Comparison of ENCODE assay signal across 24 cellular contexts in genomic region chrX:43953218-43953617, GRCh38. TPM values are rescaled to one million over a fixed set of nuclear protein-coding genes. Genes with fewer than 3 reads are reported as not detected.
DNase-seq lines count a peak whose midpoint lies in the region; ATAC-seq and TF ChIP-seq lines count a peak whose summit lies in the region.
"Had no signal": no experiment of that assay in that cellular context is flagged by ENCODE, and none has a peak within 500 bp of the region (broad histone marks: within the 10 kb centered on the region; RNA-seq: fewer than 3 reads in every experiment).

No MANE protein-coding gene starts in this region.

- no peaks in the 10 kb centered on the region for H3K27me3 ChIP-seq in left ventricle myocardium inferior (ENCODE audit: low read depth)

- no peaks in the 10 kb centered on the region for H3K4me1 ChIP-seq in left ventricle myocardium inferior

- H3K9me3 ChIP-seq in left ventricle myocardium inferior (replicated peaks): no peaks in the 10 kb centered on the region

- no peak for TF ChIP-seq CTCF in epithelial cell of esophagus (IDR thresholded peaks at IDR 0.05; ENCODE audit: insufficient read depth, low read depth, low read length, missing control alignments)
- TF ChIP-seq CTCF in coronary artery (IDR thresholded peaks at IDR 0.05): no peak
- no peak for TF ChIP-seq CTCF in left ventricle myocardium inferior (IDR thresholded peaks at IDR 0.05; ENCODE audit: borderline replicate concordance)

- H3K27ac ChIP-seq in coronary artery: no peak overlapping the region
- H3K27ac ChIP-seq in left ventricle myocardium inferior (replicated peaks): no peak overlapping the region
- H3K27ac ChIP-seq: SK-N-MC had no signal

- DNase-seq in EL: peak; percentile 13
- peak; percentile 9 for DNase-seq in NCI-H446 treated with DMSO at 0.1 percent for 48 hours (lab: John Stamatoyannopoulos, UW)
- DNase-seq in epithelial cell of esophagus (ENCODE audit: low read depth): peak; percentile 10
- peak; percentile 58 for DNase-seq in kidney tubule cell (ENCODE audit: low spot score)
- DNase-seq in coronary artery (ENCODE audit: low spot score): no peak
- no peak for DNase-seq in NK-92 treated with Interleukin-12 subunit alpha and Interleukin-12 subunit beta, amount 100 ng/mL, for 24 hours (lab: John Stamatoyannopoulos, UW)
- DNase-seq in left ventricle myocardium inferior: no peak
- DNase-seq: DND-41, GDM1, H7, HFFc6, Karpas-422, MM.1S, NCI-H1092 treated with DMSO at 0.1 percent for 48 hours, NCI-H2081, NCI-H748 treated with DMSO at 0.1 percent for 48 hours, SHP77, T-cell had no signal

- no peaks in the 10 kb centered on the region for H3K36me3 ChIP-seq in left ventricle myocardium inferior

- no peak overlapping the region for H3K4me3 ChIP-seq in epithelial cell of esophagus (ENCODE audit: low read length)
- H3K4me3 ChIP-seq in coronary artery: no peak overlapping the region
- H3K4me3 ChIP-seq in left ventricle myocardium inferior: no peak overlapping the region
- H3K4me3 ChIP-seq: GM12878, SK-N-MC had no signal

- no peak for ATAC-seq in HG02623 (IDR thresholded peaks at IDR 0.05; ENCODE audit: unreplicated experiment)
- ATAC-seq: GM12878, T-cell had no signal

- intact Hi-C loops in left ventricle myocardium inferior (cut with micrococcal nuclease): no loop called here

RNA-seq across cellular contexts. Expression of gene NDP, which starts 20.0 kb away (rescaled TPM):
- total RNA-seq in left ventricle myocardium inferior: not detected
- total RNA-seq: GM12878, H7, HT-29, NCI-H460, OCI-LY7, T-cell had no signal

Comparison
In these comparisons a context has a peak if more than half of its experiments do, and no peak if none do; other contexts are left out.
1. DNase-seq: peak in EL (single experiment), NCI-H446 treated with DMSO at 0.1 percent for 48 hours (single experiment), epithelial cell of esophagus (single experiment) and kidney tubule cell (single experiment); none in coronary artery (single experiment), NK-92 treated with Interleukin-12 subunit alpha and Interleukin-12 subunit beta, amount 100 ng/mL, for 24 hours (single experiment) and left ventricle myocardium inferior (single experiment).